Comparison of ENCODE assay signal across 17 cellular contexts in the genomic region with DNA sequence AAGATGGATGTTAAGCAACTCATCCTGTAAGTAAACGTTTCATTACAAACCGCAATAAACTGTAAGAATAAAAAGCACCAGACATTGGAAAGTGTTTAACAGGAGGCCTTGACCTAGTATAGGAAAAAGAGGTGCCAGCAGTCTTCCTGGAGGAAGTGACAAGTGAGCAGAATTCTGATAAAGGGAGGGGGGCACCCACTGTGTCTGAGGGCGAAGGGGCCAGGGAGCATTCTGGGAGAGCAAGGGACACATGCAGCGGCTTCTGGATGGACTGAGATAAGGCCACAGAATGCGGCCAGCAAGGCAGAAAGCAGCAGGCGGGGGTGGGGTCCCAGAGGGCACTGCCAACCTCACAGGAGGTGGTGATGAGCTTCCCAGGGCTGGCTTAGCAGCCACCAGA.
"Had no signal": no experiment of that assay in that cellular context is flagged by ENCODE, and none has a peak within 500 bp of the region (broad histone marks: within the 10 kb centered on the region; RNA-seq: fewer than 3 reads in every experiment).

No MANE protein-coding gene starts in this region.

- H3K4me1 ChIP-seq: foreskin keratinocyte, neural progenitor cell had no signal

- ATAC-seq: foreskin keratinocyte, left colon, left ventricle myocardium superior, pancreas, right cardiac atrium had no signal

- H3K36me3 ChIP-seq: neural progenitor cell, pancreas had no signal

- DNase-seq: dermis blood vessel endothelial cell; foreskin keratinocyte; head of caudate nucleus; hippocampal formation; left colon; left ventricle myocardium superior; mesenchymal stem cell; midbrain; nucleus accumbens; pancreas; right cardiac atrium; small intestine; stimulated activated CD4-positive, alpha-beta T cell treated with anti-CD3 and anti-CD28 coated beads, Interleukin-12 subunit alpha, Interleukin-12 subunit beta, amount 100 ng/mL, for 4 hours; stimulated activated naive CD4-positive, alpha-beta T cell treated with Interleukin-2 at 50 U/mL for 16 hours; trophoblast cell had no signal

- H3K27me3 ChIP-seq: foreskin keratinocyte, neural progenitor cell, pancreas had no signal

- H3K27ac ChIP-seq: foreskin keratinocyte, neural progenitor cell, pancreas had no signal

- H3K4me3 ChIP-seq: lung, neural progenitor cell, pancreas had no signal

- H3K9me3 ChIP-seq: pancreas had no signal
